ENCODE assay signal across 8 cellular contexts in the genomic region with DNA sequence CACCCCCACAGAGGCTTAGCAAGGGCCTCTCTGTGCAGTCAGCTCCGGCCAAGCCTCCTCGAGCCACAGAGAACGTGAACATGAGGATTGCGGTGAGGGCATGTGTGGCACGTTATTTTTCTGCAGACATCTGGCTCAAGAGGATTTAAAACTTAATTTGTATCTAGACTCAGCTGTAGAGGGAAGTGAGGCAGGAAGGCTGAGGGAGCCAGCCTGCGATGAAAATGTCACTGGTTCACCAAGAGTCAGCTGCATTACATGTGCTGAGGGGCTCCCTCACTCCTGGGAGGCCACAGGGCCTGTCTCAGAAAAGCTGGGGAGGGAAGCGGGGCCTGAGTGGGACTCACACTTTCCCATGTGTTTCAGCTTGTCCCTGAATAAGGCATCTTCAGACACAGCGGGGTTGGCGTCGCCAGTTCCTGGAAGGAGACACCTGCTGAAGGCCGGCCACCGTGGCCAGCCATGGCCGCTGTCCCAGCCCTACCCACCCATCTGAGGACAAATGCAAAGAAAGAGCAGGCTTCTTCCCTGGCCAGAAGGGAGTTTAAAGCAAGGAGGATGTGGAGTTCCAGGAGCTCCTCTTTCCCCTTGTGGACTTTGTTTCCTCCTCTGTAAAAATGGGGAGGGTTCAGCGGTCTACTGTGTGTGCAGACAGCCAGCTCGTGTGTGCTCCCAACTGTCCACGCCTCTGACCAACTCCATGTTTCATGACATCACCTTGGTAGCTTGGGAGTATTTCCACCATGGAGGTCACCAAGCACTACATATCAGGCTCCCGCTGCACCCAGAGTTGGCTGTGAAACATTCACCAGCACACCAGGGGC. TPM values are rescaled to one million over a fixed set of nuclear protein-coding genes. Genes with fewer than 3 reads are reported as not detected.
DNase-seq lines count a peak whose midpoint lies in the region; ATAC-seq and TF ChIP-seq lines count a peak whose summit lies in the region.

No MANE protein-coding gene starts in this region.

- H3K4me3 ChIP-seq in HFF-Myc (replicated peaks; ENCODE audit: low read depth, low read length): no peak overlapping the region
- no peak overlapping the region for H3K4me3 ChIP-seq in SJCRH30
- H3K4me3 ChIP-seq in right atrium auricular region: no peak overlapping the region

- H3K4me1 ChIP-seq in SJCRH30: peaks cover 44% of the 10 kb centered on the region
- peaks cover 0 to 35% of the 10 kb centered on the region in 2 donors for H3K4me1 ChIP-seq in right atrium auricular region

- H3K4me3 Mint-ChIP-seq in stimulated activated naive B cell treated with anti-CD40 and anti-IgM and Interleukin-4, amounts not matched to agents 10 μg/mL and 1 μg/mL and 100 μg/mL, for 72 hours: no peak overlapping the region

- no peaks in the 10 kb centered on the region for H3K9me3 ChIP-seq in SJCRH30 (replicated peaks)
- no peaks in the 10 kb centered on the region for H3K9me3 ChIP-seq in right atrium auricular region

- H3K27me3 ChIP-seq in SJCRH30: no peaks in the 10 kb centered on the region
- no peaks in the 10 kb centered on the region for H3K27me3 ChIP-seq in right atrium auricular region

- no peaks in the 10 kb centered on the region for H3K9me3 Mint-ChIP-seq in stimulated activated naive B cell treated with anti-CD40 and anti-IgM and Interleukin-4, amounts not matched to agents 10 μg/mL and 1 μg/mL and 100 μg/mL, for 72 hours

- no peaks in the 10 kb centered on the region for H3K36me3 ChIP-seq in SJCRH30
- peaks cover 33% of the 10 kb centered on the region for H3K36me3 ChIP-seq in right atrium auricular region

- ATAC-seq in stimulated activated naive B cell treated with anti-CD40 and anti-IgM and Interleukin-4, amounts not matched to agents 10 μg/mL and 1 μg/mL and 100 μg/mL, for 72 hours (replicated peaks): peak; percentile 67 to 75

- H3K27ac Mint-ChIP-seq in stimulated activated naive B cell treated with anti-CD40 and anti-IgM and Interleukin-4, amounts not matched to agents 10 μg/mL and 1 μg/mL and 100 μg/mL, for 72 hours: peak overlapping the region; percentile 51

- H3K4me1 Mint-ChIP-seq in stimulated activated naive B cell treated with anti-CD40 and anti-IgM and Interleukin-4, amounts not matched to agents 10 μg/mL and 1 μg/mL and 100 μg/mL, for 72 hours: peaks cover 35 to 40% of the 10 kb centered on the region in 2 donors

- H3K36me3 Mint-ChIP-seq in stimulated activated naive B cell treated with anti-CD40 and anti-IgM and Interleukin-4, amounts not matched to agents 10 μg/mL and 1 μg/mL and 100 μg/mL, for 72 hours: no peaks in the 10 kb centered on the region

- TF ChIP-seq CTCF in HFF-Myc (IDR thresholded peaks at IDR 0.05; ENCODE audit: low read depth, low read length, missing control alignments) (no peak), right atrium auricular region (IDR thresholded peaks at IDR 0.05) (no peak)

- DNase-seq in HFF-Myc (ENCODE audit: extremely low read depth, low read depth): peak; percentile 64
- no peak for DNase-seq in SJCRH30
- DNase-seq in right atrium auricular region (ENCODE audit: low spot score): no peak
- peak; percentile 23 for DNase-seq in stimulated activated naive B cell treated with anti-CD40 and anti-IgM and Interleukin-4, amounts not matched to agents 10 μg/mL and 1 μg/mL and 100 μg/mL, for 72 hours
- no peak for DNase-seq in activated CD8-positive, alpha-beta memory T cell treated with anti-CD3 and anti-CD28 coated beads for 24 hours
- DNase-seq in stimulated activated CD4-positive, alpha-beta T cell treated with anti-CD3 and anti-CD28 coated beads, Interleukin-2, amount 100 ng/mL, for 24 hours: no peak
- DNase-seq in HuH-7.5 (ENCODE audit: low spot score): no peak
- DNase-seq in AG08396 (ENCODE audit: low spot score): no peak

- H3K27ac ChIP-seq in SJCRH30 (peak overlapping the region; percentile 87), right atrium auricular region (peak overlapping the region; percentile 41 to 77)

- H3K27me3 Mint-ChIP-seq in stimulated activated naive B cell treated with anti-CD40 and anti-IgM and Interleukin-4, amounts not matched to agents 10 μg/mL and 1 μg/mL and 100 μg/mL, for 72 hours: peaks cover 35 to 40% of the 10 kb centered on the region in 2 donors

RNA-seq across cellular contexts. Expression of gene MRPS23, which starts 19.1 kb away (rescaled TPM):
- total RNA-seq in SJCRH30 (2014; rRNA removed; shearing (Covaris generic)): 28.4 and 36.5 TPM in 2 replicates
- total RNA-seq in right atrium auricular region: 10 to 100 TPM; 24.1 to 35.3 TPM

Comparison
In these comparisons a context has a peak if more than half of its experiments do, and no peak if none do; other contexts are left out.
1. DNase-seq: peak in HFF-Myc (single experiment) and stimulated activated naive B cell treated with anti-CD40 and anti-IgM and Interleukin-4, amounts not matched to agents 10 μg/mL and 1 μg/mL and 100 μg/mL, for 72 hours (single experiment); none in SJCRH30 (0 of 2), right atrium auricular region (single experiment), activated CD8-positive, alpha-beta memory T cell treated with anti-CD3 and anti-CD28 coated beads for 24 hours (single experiment), stimulated activated CD4-positive, alpha-beta T cell treated with anti-CD3 and anti-CD28 coated beads, Interleukin-2, amount 100 ng/mL, for 24 hours (0 of 2), HuH-7.5 (single experiment) and AG08396 (single experiment).